In genomic region chr13:99698816-99699099, GRCh38 we compare ENCODE assay signal across 20 cellular contexts.
A peak's percentile ranks its signal among the peaks of the same experiment; 100 is the strongest.
DNase-seq lines count a peak whose midpoint lies in the region; FAIRE-seq and TF ChIP-seq lines count a peak whose summit lies in the region.
"Had no signal": no experiment of that assay in that cellular context is flagged by ENCODE, and none has a peak within 500 bp of the region (broad histone marks: within the 10 kb centered on the region; RNA-seq: fewer than 3 reads in every experiment).

No MANE protein-coding gene starts in this region.

- H3K4me1 Mint-ChIP-seq in neural progenitor cell (peaks cover 45% of the 10 kb centered on the region), nephron progenitor cell (peaks cover 26% of the 10 kb centered on the region)

- H4K20me1 ChIP-seq in neural progenitor cell (ENCODE audit: low read depth) = no peaks in the 10 kb centered on the region

- H3K4me2 ChIP-seq in neural progenitor cell = no peak overlapping the region

- H3K79me2 ChIP-seq in neural progenitor cell (ENCODE audit: low read depth) = no peaks in the 10 kb centered on the region

- peak; percentile 55 for FAIRE-seq in G401.6 (lab: Jason Lieb, UNC)
- FAIRE-seq: A204.1, D721Med had no signal

- CTCF ChIA-PET in HEK293T (lab: Yijun Ruan, JAX) = no interaction called here

- no peak overlapping the region for H3K27ac Mint-ChIP-seq in neural progenitor cell
- no peak overlapping the region for H3K27ac Mint-ChIP-seq in nephron progenitor cell
- H3K27ac Mint-ChIP-seq: CD4-positive, alpha-beta T cell had no signal

- peaks cover 28% of the 10 kb centered on the region for H3K4me1 ChIP-seq in neural progenitor cell
- H3K4me1 ChIP-seq: Caco-2 had no signal

- no peaks in the 10 kb centered on the region for H3K9me3 ChIP-seq in neural progenitor cell (ENCODE audit: low read depth)
- H3K9me3 ChIP-seq: Caco-2 had no signal

- no peak overlapping the region for H3K4me3 ChIP-seq in neural progenitor cell

- H3K27ac ChIP-seq in neural progenitor cell = peak overlapping the region; percentile 45
- H3K27ac ChIP-seq: C4-2B, HL-60 had no signal

- no peak overlapping the region for H3K4me3 Mint-ChIP-seq in neural progenitor cell
- H3K4me3 Mint-ChIP-seq in nephron progenitor cell = no peak overlapping the region
- H3K4me3 Mint-ChIP-seq: CD4-positive, alpha-beta T cell had no signal

- TF ChIP-seq CTCF in neural progenitor cell (IDR thresholded peaks at IDR 0.05) (no peak), nephron progenitor cell (IDR thresholded peaks at IDR 0.05) (no peak)

- TF ChIP-seq POLR2A in erythroblast (IDR thresholded peaks at IDR 0.05; ENCODE audit: low read length) = no peak

- H3K9ac ChIP-seq in neural progenitor cell = no peak overlapping the region

- DNase-seq in HEK293T (ENCODE audit: extremely low spot score) (no peak), NCI-H69 (lab: John Stamatoyannopoulos, UW) (peak; percentile 36), neural progenitor cell (ENCODE audit: low spot score) (no peak), nephron progenitor cell (no peak), erythroblast (lab: John Stamatoyannopoulos, UW) (no peak), pons (ENCODE audit: low spot score) (no peak)
- DNase-seq: AML-193; Caco-2; CD4-positive, alpha-beta T cell; DMS153; DMS79; GF-D8; GOT3; H7; KBM-7 had no signal

- POLR2A ChIA-PET in HEK293T (lab: Yijun Ruan, JAX) = no interaction called here

- H3K36me3 Mint-ChIP-seq in neural progenitor cell (peaks cover 3% of the 10 kb centered on the region), nephron progenitor cell (ENCODE audit: low read depth) (no peaks in the 10 kb centered on the region)

- no peak overlapping the region for H2AFZ ChIP-seq in neural progenitor cell (replicated peaks)

- no peaks in the 10 kb centered on the region for H3K36me3 ChIP-seq in neural progenitor cell

- H3K27me3 Mint-ChIP-seq in neural progenitor cell (ENCODE audit: insufficient read depth, low read depth) = peaks cover 6% of the 10 kb centered on the region
- H3K27me3 Mint-ChIP-seq in nephron progenitor cell (ENCODE audit: low read depth, poor library complexity) = no peaks in the 10 kb centered on the region
- H3K27me3 Mint-ChIP-seq: CD4-positive, alpha-beta T cell had no signal

- peaks cover 53% of the 10 kb centered on the region for H3F3A ChIP-seq in neural progenitor cell (ENCODE audit: low read depth)

- H3K9me3 Mint-ChIP-seq in neural progenitor cell = no peaks in the 10 kb centered on the region
- H3K9me3 Mint-ChIP-seq in nephron progenitor cell = no peaks in the 10 kb centered on the region
- H3K9me3 Mint-ChIP-seq: CD4-positive, alpha-beta T cell had no signal

- H3K27me3 ChIP-seq in neural progenitor cell = no peaks in the 10 kb centered on the region

TF ChIP-seq in HEK293T, 16 proteins besides CTCF, POLR2A, EP300 and RAD21:
- TF ChIP-seq FOXA1 (IDR thresholded peaks at IDR 0.05) (no peak), TARDBP (IDR thresholded peaks at IDR 0.05) (no peak), ELF4 (IDR thresholded peaks at IDR 0.05) (no peak), BHLHE40 (IDR thresholded peaks at IDR 0.05; ENCODE audit: borderline replicate concordance) (no peak), L3MBTL2 (conservative IDR thresholded peaks at IDR 0.05) (no peak), PKNOX1 (IDR thresholded peaks at IDR 0.05) (peak; percentile 67)
